ENCODE assay signal across 1 cellular context in the genomic region with DNA sequence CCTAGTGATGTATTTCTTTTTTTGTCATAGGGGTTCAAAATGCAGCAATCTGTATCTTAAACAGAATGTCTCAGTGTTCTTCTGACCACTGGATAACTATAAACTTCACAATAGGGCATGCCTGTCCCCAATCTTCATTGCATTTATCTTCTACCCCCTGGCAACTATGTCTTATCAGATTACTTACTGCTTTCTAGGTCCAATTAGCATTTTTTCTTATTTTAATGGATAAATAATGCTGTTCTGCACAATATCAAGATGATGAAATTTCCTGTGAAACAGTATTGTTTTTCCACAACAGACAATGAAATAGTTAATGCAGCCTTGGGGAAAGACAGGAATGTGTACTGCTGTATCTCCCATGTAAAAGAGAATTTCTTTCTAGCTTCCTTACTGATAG.
TF ChIP-seq lines count a peak whose summit lies in the region.

No MANE protein-coding gene starts in this region.

TF ChIP-seq in SK-N-SH, 30 proteins besides CTCF, POLR2A, EP300 and RAD21 (continued from another document):
- TF ChIP-seq, protein P1, sequence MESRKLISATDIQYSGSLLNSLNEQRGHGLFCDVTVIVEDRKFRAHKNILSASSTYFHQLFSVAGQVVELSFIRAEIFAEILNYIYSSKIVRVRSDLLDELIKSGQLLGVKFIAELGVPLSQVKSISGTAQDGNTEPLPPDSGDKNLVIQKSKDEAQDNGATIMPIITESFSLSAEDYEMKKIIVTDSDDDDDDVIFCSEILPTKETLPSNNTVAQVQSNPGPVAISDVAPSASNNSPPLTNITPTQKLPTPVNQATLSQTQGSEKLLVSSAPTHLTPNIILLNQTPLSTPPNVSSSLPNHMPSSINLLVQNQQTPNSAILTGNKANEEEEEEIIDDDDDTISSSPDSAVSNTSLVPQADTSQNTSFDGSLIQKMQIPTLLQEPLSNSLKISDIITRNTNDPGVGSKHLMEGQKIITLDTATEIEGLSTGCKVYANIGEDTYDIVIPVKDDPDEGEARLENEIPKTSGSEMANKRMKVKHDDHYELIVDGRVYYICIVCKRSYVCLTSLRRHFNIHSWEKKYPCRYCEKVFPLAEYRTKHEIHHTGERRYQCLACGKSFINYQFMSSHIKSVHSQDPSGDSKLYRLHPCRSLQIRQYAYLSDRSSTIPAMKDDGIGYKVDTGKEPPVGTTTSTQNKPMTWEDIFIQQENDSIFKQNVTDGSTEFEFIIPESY (IDR thresholded peaks at IDR 0.05; ENCODE audit: borderline replicate concordance, low read depth): no peak
- TF ChIP-seq RXRA (IDR thresholded peaks at IDR 0.05; ENCODE audit: borderline replicate concordance, low read depth) (no peak), GABPA (IDR thresholded peaks at IDR 0.05; ENCODE audit: low read depth) (no peak), RFX5 (IDR thresholded peaks at IDR 0.05; ENCODE audit: low read length) (no peak), GATA2 (CRISPR knock-in tag; IDR thresholded peaks at IDR 0.05) (peak; percentile 78), TCF12 (IDR thresholded peaks at IDR 0.05) (peak; percentile 41; the same call in 1 of the 2 replicates), RCOR1 (IDR thresholded peaks at IDR 0.05; ENCODE audit: low read length) (peak; percentile 86; the same call in 1 of the 2 replicates), POLR2AphosphoS5 (IDR thresholded peaks at IDR 0.05; ENCODE audit: low read depth, low read length) (no peak)
- TF ChIP-seq, protein P2, sequence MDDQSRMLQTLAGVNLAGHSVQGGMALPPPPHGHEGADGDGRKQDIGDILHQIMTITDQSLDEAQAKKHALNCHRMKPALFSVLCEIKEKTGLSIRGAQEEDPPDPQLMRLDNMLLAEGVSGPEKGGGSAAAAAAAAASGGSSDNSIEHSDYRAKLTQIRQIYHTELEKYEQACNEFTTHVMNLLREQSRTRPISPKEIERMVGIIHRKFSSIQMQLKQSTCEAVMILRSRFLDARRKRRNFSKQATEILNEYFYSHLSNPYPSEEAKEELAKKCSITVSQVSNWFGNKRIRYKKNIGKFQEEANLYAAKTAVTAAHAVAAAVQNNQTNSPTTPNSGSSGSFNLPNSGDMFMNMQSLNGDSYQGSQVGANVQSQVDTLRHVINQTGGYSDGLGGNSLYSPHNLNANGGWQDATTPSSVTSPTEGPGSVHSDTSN (IDR thresholded peaks at IDR 0.05): no peak
